Comparison of ENCODE assay signal across 9 cellular contexts in the genomic region with DNA sequence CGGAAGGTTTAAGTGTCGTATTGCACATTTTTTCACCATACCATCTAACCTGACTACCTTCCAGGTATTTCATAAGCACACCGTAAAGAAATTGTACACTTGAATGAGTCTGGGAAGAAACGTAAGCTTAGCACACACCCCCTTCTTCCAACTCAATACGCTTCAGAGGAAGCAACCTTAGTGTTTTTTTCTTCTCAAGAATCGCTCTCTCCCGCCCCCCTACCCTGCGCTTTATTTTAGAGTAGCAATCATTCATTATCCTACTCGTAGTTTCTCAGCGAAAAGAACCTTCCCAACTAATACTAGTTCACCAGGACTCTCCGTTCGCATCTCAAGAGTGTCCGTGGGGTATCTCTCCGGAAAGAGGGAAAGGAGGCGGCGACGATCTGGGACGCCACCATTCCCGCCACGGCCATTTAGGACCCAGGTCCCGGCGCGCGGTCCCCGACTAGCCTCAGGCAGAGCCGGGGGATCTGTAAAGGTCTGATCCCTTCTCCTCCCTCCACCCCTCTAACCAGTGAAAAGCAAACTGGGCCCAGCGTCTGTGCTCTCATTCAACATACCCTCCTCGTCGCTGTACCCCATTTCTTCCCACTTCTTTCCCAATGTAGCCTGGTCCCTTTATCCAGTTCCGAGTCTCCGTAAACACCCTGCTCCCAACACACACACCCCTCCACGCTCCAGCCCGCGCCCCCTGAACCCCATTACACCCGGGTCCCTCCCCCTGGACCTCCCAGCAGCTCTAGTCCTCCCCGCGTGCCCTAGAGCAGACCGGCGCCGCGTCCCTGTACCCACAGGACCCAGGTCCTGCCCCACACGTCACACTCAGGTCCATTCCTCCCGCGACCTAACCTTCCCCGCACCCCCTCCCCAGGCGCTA. TPM values are rescaled to one million over a fixed set of nuclear protein-coding genes. Genes with fewer than 3 reads are reported as not detected.
DNase-seq lines count a peak whose midpoint lies in the region; ATAC-seq, FAIRE-seq and TF ChIP-seq lines count a peak whose summit lies in the region.
"Had no signal": no experiment of that assay in that cellular context is flagged by ENCODE, and none has a peak within 500 bp of the region (broad histone marks: within the 10 kb centered on the region; RNA-seq: fewer than 3 reads in every experiment).

No MANE protein-coding gene starts in this region.

- H3K27me3 ChIP-seq in mononuclear cell (ENCODE audit: insufficient read depth, low read length) (no peaks in the 10 kb centered on the region), upper lobe of left lung (no peaks in the 10 kb centered on the region)

- H3K27ac ChIP-seq in epithelial cell of prostate (peak overlapping the region; percentile 61), upper lobe of left lung (peak overlapping the region; percentile 85 to 90 (median 87))

- FAIRE-seq in D721Med (lab: Jason Lieb, UNC), result no peak
- FAIRE-seq: colon had no signal

- 0 to 1% methylated on average over 38 to 46 of the region's 46 CpGs for WGBS in upper lobe of left lung, 2 donors

- TF ChIP-seq CTCF in D721Med (IDR thresholded peaks at IDR 0.05; ENCODE audit: insufficient read depth, missing control alignments) (no peak), upper lobe of left lung (IDR thresholded peaks at IDR 0.05) (no peak)

- H3K36me3 ChIP-seq in upper lobe of left lung, result no peaks in the 10 kb centered on the region

- ATAC-seq in GM19372 (IDR thresholded peaks at IDR 0.05; ENCODE audit: low read depth, unreplicated experiment) (peak; percentile 45), HG03460 (IDR thresholded peaks at IDR 0.05; ENCODE audit: unreplicated experiment) (peak; percentile 38), SK-N-SH treated with all-trans-retinoic acid at 6 μM for 48 hours (peak; percentile 87), upper lobe of left lung (ENCODE audit: low FRiP score in 2 of 2) (peak; percentile 34 to 66)

- H3K9me3 ChIP-seq in mononuclear cell (ENCODE audit: low read depth, low read length), result no peaks in the 10 kb centered on the region
- H3K9me3 ChIP-seq in upper lobe of left lung, result no peaks in the 10 kb centered on the region

- H3K4me1 ChIP-seq in mononuclear cell (ENCODE audit: insufficient read depth, low read length) (peaks cover 17% of the 10 kb centered on the region), upper lobe of left lung (peaks cover 9 to 16% (median 14%) of the 10 kb centered on the region in 4 donors)

- peak; percentile 52 for DNase-seq in D721Med (ENCODE audit: insufficient read length, low spot score)
- DNase-seq in epithelial cell of prostate (ENCODE audit: low read depth, low spot score), result no peak
- peak in 1 of 2 donors; percentile 91 for DNase-seq in upper lobe of left lung
- DNase-seq in activated CD4-positive, CD25-positive, alpha-beta regulatory T cell (lab: John Stamatoyannopoulos, UW), result no peak

- TF ChIP-seq POLR2A in upper lobe of left lung (IDR thresholded peaks at IDR 0.05), result no peak

- H3K4me3 ChIP-seq in mononuclear cell (ENCODE audit: low read length) (peak overlapping the region; percentile 88), upper lobe of left lung (peak overlapping the region; percentile 62 to 98 (median 90))

- TF ChIP-seq EP300 in upper lobe of left lung (IDR thresholded peaks at IDR 0.05), result no peak

TF ChIP-seq in SK-N-SH treated with all-trans-retinoic acid at 6 μM for 48 hours, 23 proteins besides CTCF, POLR2A, EP300 and RAD21:
- TF ChIP-seq ZNF70 (CRISPR knock-in tag; IDR thresholded peaks at IDR 0.05), result no peak
TF ChIP-seq in SK-N-SH treated with all-trans-retinoic acid at 6 μM for 48 hours: peak in this region for 0.

RNA-seq across cellular contexts. Expression of a gene that starts 16.0 kb away (rescaled TPM):
- not detected for total RNA-seq in mononuclear cell
- total RNA-seq in upper lobe of left lung, result 1 to 10 TPM in 2 of 6 donors, under 1 TPM in 1, not detected in 3; 0.46 to 3.5 (median 2.6) TPM

RNA-seq across cellular contexts. Expression of a gene that starts 30.6 kb away (rescaled TPM):
- 0.10 TPM for total RNA-seq in mononuclear cell
- under 1 TPM in 3 of 6 donors, not detected in 3; 0.54 to 0.84 (median 0.78) TPM for total RNA-seq in upper lobe of left lung

RNA-seq across cellular contexts. Expression of a gene that starts 34.1 kb away (rescaled TPM):
- 1.8 TPM for total RNA-seq in mononuclear cell
- 100 to 1,000 TPM in 4 of 6 donors, 10 to 100 TPM in 2; 67.9 to 188 (median 120) TPM for total RNA-seq in upper lobe of left lung

Comparison
In these comparisons a context has a peak if more than half of its experiments do, and no peak if none do; other contexts are left out.
1. RNA of a gene that starts 34.1 kb away (total RNA-seq): 67.9 to 188 TPM in upper lobe of left lung; 1.8 TPM in mononuclear cell (single experiment); every median in the first group is over 10 times any median in the second.
2. Peak in every context shown above with its lines, with median percentiles within 50 percentile points of each other: ATAC-seq.